In the genomic region with DNA sequence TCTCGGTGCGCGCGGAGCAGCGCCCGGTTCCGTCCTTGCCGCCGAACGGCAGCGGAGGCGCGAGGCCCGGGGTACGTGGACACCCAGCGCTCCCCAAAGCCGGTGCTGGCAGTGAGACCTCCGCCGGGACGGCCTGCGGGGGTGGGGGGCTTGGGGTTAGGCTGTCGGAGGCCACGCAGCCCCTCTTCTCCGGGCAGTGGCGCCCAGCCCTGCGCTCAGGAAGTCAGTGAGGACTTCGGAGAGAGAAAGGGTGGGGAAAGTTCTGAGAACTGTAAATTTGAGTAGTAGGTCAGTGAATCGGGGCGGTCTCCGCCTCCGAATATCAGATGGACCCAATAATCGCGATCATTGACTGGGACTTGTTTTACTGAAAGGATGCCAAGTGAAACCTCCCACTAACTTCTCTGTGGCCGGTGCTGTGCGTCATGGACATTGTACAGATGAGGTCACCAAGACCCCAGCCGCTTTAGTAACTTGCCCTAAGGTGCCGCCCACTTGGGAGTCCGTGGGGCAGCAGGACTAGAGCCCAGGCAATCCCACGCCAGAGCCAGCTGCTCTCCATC, we compare ENCODE assay signal across 8 cellular contexts. TPM values are rescaled to one million over a fixed set of nuclear protein-coding genes. Genes with fewer than 3 reads are reported as not detected.
DNase-seq lines count a peak whose midpoint lies in the region; ATAC-seq lines count a peak whose summit lies in the region.

No MANE protein-coding gene starts in this region.

- DNase-seq in HK-2 (ENCODE audit: unreplicated experiment) (peak; percentile 50), lung microvascular endothelial cell (ENCODE audit: low read depth in 2 of 2) (peak; percentile 73 to 98), cortex of kidney (lab: John Stamatoyannopoulos, UW) (no peak)
- peak; percentile 86 for DNase-seq in stimulated activated CD8-positive, alpha-beta memory T cell treated with anti-CD3 and anti-CD28 coated beads, Interleukin-4, amount 100 ng/mL, for 48 hours

- peaks cover 37 to 47% of the 10 kb centered on the region in 2 donors for H3K4me1 ChIP-seq in duodenal mucosa (ENCODE audit: control insufficient read depth in 1 of 2, insufficient read depth in 2 of 2, low read length in 2 of 2)

- H3K27me3 ChIP-seq in duodenal mucosa (ENCODE audit: control insufficient read depth in 1 of 2, insufficient read depth in 2 of 2, low read length in 2 of 2) = no peaks in the 10 kb centered on the region

- H3K4me3 ChIP-seq in duodenal mucosa (ENCODE audit: low read depth in 1 of 2, low read length in 2 of 2) = peak overlapping the region; percentile 86 to 92

- H3K9me3 ChIP-seq in duodenal mucosa (ENCODE audit: control insufficient read depth in 1 of 2, low read length in 2 of 2) = no peaks in the 10 kb centered on the region

- peak; percentile 21 for ATAC-seq in GM18868 (IDR thresholded peaks at IDR 0.05; ENCODE audit: unreplicated experiment)
- peak; percentile 8 to 15 for ATAC-seq in activated CD4-positive, CD25-positive, alpha-beta regulatory T cell treated with anti-CD3 and anti-CD28 coated beads, Interleukin-2, amount 50 U/mL, for 24 hours
- ATAC-seq in GM18873 (IDR thresholded peaks at IDR 0.05; ENCODE audit: low FRiP score, unreplicated experiment) = no peak

- H3K27ac ChIP-seq in duodenal mucosa (ENCODE audit: low read depth, low read length) = peak overlapping the region; percentile 95

- H3K36me3 ChIP-seq in duodenal mucosa (ENCODE audit: control insufficient read depth in 1 of 2, insufficient read depth in 2 of 2, low read length in 2 of 2) = no peaks in the 10 kb centered on the region

- H3K9ac ChIP-seq in duodenal mucosa (ENCODE audit: low read depth in 1 of 2, low read length in 2 of 2) = peak overlapping the region; percentile 95

RNA-seq across cellular contexts. Expression of a gene that starts 0.5 kb away (rescaled TPM):
- total RNA-seq in lung microvascular endothelial cell = 10.5 and 14.8 TPM in 2 replicates

RNA-seq across cellular contexts. Expression of a gene that starts 45.7 kb away (rescaled TPM):
- 34.4 and 41.1 TPM in 2 replicates for total RNA-seq in lung microvascular endothelial cell
